In genomic region chr13:101181076-101181685, GRCh38 we compare ENCODE assay signal across 25 cellular contexts.
"Had no signal": no experiment of that assay in that cellular context is flagged by ENCODE, and none has a peak within 500 bp of the region (broad histone marks: within the 10 kb centered on the region; RNA-seq: fewer than 3 reads in every experiment).

No MANE protein-coding gene starts in this region.

- H3K27ac ChIP-seq: body of pancreas, gastrocnemius medialis, prostate gland, thyroid gland had no signal

- ATAC-seq: activated T-cell treated with anti-CD3 and anti-CD28 coated beads, Interleukin-2, amount 50 U/mL, for 72 hours; body of pancreas; esophagus mucosa; gastrocnemius medialis; left cardiac atrium; mucosa of descending colon; T-helper 17 cell had no signal

- H3K27me3 ChIP-seq: body of pancreas, gastrocnemius medialis, thyroid gland had no signal

- H3K9me3 ChIP-seq: body of pancreas, gastrocnemius medialis, mucosa of descending colon, prostate gland, thyroid gland had no signal

- DNase-seq: activated CD4-positive, alpha-beta memory T cell treated with anti-CD3 and anti-CD28 coated beads for 36 hours; activated CD4-positive, alpha-beta T cell treated with anti-CD3 and anti-CD28 coated beads for 48 hours; activated CD4-positive, CD25-positive, alpha-beta regulatory T cell; activated effector memory CD4-positive, alpha-beta T cell treated with Interleukin-2 at 50 U/mL for 16 hours; activated naive CD4-positive, alpha-beta T cell treated with anti-CD3 and anti-CD28 coated beads for 36 hours; activated naive CD8-positive, alpha-beta T cell treated with anti-CD3 and anti-CD28 coated beads, Interleukin-2, amount 10 ng/mL, durations not matched to agents 7 days and 5 days; activated T-cell treated with anti-CD3 and anti-CD28 coated beads, Interleukin-2, amount 50 U/mL, for 72 hours; amniotic stem cell; body of pancreas; caudate nucleus; dermis blood vessel endothelial cell; effector CD8-positive, alpha-beta T cell; gastrocnemius medialis; head of caudate nucleus; left cardiac atrium; mucosa of descending colon; naive B cell; stimulated activated CD4-positive, alpha-beta T cell treated with anti-CD3 and anti-CD28 coated beads, Interleukin-12 subunit alpha, Interleukin-12 subunit beta, amount 100 ng/mL, for 4 hours; stimulated activated CD4-positive, alpha-beta T cell treated with anti-CD3 and anti-CD28 coated beads, Interleukin-4, amount 100 ng/mL, for 4 hours; substantia nigra; SW 1271; T-helper 17 cell; thyroid gland had no signal

- H3K36me3 ChIP-seq: gastrocnemius medialis, prostate gland, thyroid gland had no signal

- H3K4me3 ChIP-seq: body of pancreas, gastrocnemius medialis, mucosa of descending colon, prostate gland, thyroid gland had no signal

- H3K4me1 ChIP-seq: body of pancreas, gastrocnemius medialis, prostate gland, thyroid gland had no signal
